ENCODE assay signal across 27 cellular contexts in the genomic region with DNA sequence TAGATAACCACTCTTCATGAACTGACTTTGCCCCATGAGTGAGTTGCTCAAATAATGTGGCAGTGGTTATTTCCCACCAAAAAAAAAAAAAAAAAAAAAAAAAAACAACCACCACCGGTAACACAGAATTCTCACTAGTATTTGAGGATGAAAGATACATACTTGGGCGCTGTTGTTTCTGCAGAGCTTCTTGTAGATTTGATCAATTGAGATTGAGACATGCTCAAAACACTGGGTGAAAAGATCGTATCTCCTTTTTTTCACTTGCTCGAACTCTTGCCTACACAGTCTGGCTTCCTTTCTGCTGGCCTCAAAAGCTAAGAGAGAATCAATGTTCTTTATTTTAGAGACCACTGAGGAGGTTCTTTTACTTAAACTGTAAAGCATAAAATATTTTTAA. TPM values are rescaled to one million over a fixed set of nuclear protein-coding genes. Genes with fewer than 3 reads are reported as not detected.
DNase-seq lines count a peak whose midpoint lies in the region; ATAC-seq and TF ChIP-seq lines count a peak whose summit lies in the region.
"Had no signal": no experiment of that assay in that cellular context is flagged by ENCODE, and none has a peak within 500 bp of the region (broad histone marks: within the 10 kb centered on the region; RNA-seq: fewer than 3 reads in every experiment).

No MANE protein-coding gene starts in this region.

- CTCF ChIA-PET in T-cell (lab: Charles Lee) = no interaction called here
- CTCF ChIA-PET in naive thymus-derived CD4-positive, alpha-beta T cell (lab: Charles Lee) = interaction anchor here (0.6 kb wide), 1 partner anchor 18 kb away, joined by 3 read pairs; no protein-coding TSS in a partner anchor

- peaks cover 5% of the 10 kb centered on the region for H3K36me3 Mint-ChIP-seq in activated naive CD8-positive, alpha-beta T cell
- no peaks in the 10 kb centered on the region for H3K36me3 Mint-ChIP-seq in activated naive CD8-positive, alpha-beta T cell treated with anti-CD3 and anti-CD28 coated beads for 36 hours
- no peaks in the 10 kb centered on the region for H3K36me3 Mint-ChIP-seq in T-cell
- H3K36me3 Mint-ChIP-seq in naive thymus-derived CD4-positive, alpha-beta T cell = peaks cover 0 to 9% (median 0%) of the 10 kb centered on the region in 5 donors
- H3K36me3 Mint-ChIP-seq: CD8-positive, alpha-beta memory T cell had no signal

- H3K4me3 Mint-ChIP-seq in activated naive CD8-positive, alpha-beta T cell = no peak overlapping the region
- no peak overlapping the region for H3K4me3 Mint-ChIP-seq in activated naive CD8-positive, alpha-beta T cell treated with anti-CD3 and anti-CD28 coated beads for 36 hours
- no peak overlapping the region for H3K4me3 Mint-ChIP-seq in T-cell
- peak overlapping the region in 6 of 10 donors; percentile 4 to 76 (median 48) for H3K4me3 Mint-ChIP-seq in naive thymus-derived CD4-positive, alpha-beta T cell
- H3K4me3 Mint-ChIP-seq: CD14-positive monocyte; CD4-positive, CD25-positive, alpha-beta regulatory T cell; CD8-positive, alpha-beta memory T cell had no signal

- H3K27ac ChIP-seq in naive thymus-derived CD4-positive, alpha-beta T cell (ENCODE audit: low read depth, low read length) = no peak overlapping the region
- H3K27ac ChIP-seq in right atrium auricular region = no peak overlapping the region
- H3K27ac ChIP-seq: BLaER1 had no signal

- H3K9me3 ChIP-seq in naive thymus-derived CD4-positive, alpha-beta T cell (ENCODE audit: control insufficient read depth in 2 of 3, low read length in 3 of 3) = no peaks in the 10 kb centered on the region
- H3K9me3 ChIP-seq in right atrium auricular region = no peaks in the 10 kb centered on the region
- H3K9me3 ChIP-seq: BE2C, BLaER1 had no signal

- no peak for DNase-seq in activated naive CD8-positive, alpha-beta T cell treated with anti-CD3 and anti-CD28 coated beads for 36 hours
- DNase-seq in T-cell (no peak), GM03348 (ENCODE audit: low spot score) (no peak), right atrium auricular region (ENCODE audit: low spot score) (no peak)
- peak in 6 of 9 donors; percentile 9 to 46 (median 38) for DNase-seq in naive thymus-derived CD4-positive, alpha-beta T cell
- no peak for DNase-seq in stimulated activated CD4-positive, alpha-beta T cell treated with anti-CD3 and anti-CD28 coated beads, Interleukin-4, amount 100 ng/mL, for 24 hours
- DNase-seq: 8988T; ACHN; BE2C; C1 segment of cervical spinal cord; CD8-positive, alpha-beta memory T cell; COR-L47; DMS 273 treated with DMSO at 0.1 percent for 48 hours; DMS153; DMS53; DMS79; DND-41; EL; GDM1 had no signal

- no peaks in the 10 kb centered on the region for H3K27me3 Mint-ChIP-seq in activated naive CD8-positive, alpha-beta T cell
- no peaks in the 10 kb centered on the region for H3K27me3 Mint-ChIP-seq in activated naive CD8-positive, alpha-beta T cell treated with anti-CD3 and anti-CD28 coated beads for 36 hours
- no peaks in the 10 kb centered on the region for H3K27me3 Mint-ChIP-seq in T-cell
- H3K27me3 Mint-ChIP-seq in naive thymus-derived CD4-positive, alpha-beta T cell = no peaks in the 10 kb centered on the region
- H3K27me3 Mint-ChIP-seq: CD4-positive, CD25-positive, alpha-beta regulatory T cell; CD8-positive, alpha-beta memory T cell had no signal

- POLR2A ChIA-PET in T-cell (lab: Charles Lee) = interaction anchor here in 1 of 2 donors (0.6 to 0.7 kb wide), 2 partner anchors 11 to 20 kb away, joined by 3 read pairs; no protein-coding TSS in a partner anchor
- POLR2A ChIA-PET in naive thymus-derived CD4-positive, alpha-beta T cell (lab: Charles Lee) = interaction anchor here (0.6 to 1.1 kb wide), 5 partner anchors 13 to 46 kb away, joined by 3 to 7 read pairs (median 3); no protein-coding TSS in a partner anchor

- peak in 3 of 4 experiments; percentile 31 to 74 (median 45) for ATAC-seq in T-cell (replicated peaks in 1 of 4)
- ATAC-seq in naive thymus-derived CD4-positive, alpha-beta T cell = no peak

- peak overlapping the region; percentile 58 for H3K27ac Mint-ChIP-seq in activated naive CD8-positive, alpha-beta T cell
- no peak overlapping the region for H3K27ac Mint-ChIP-seq in activated naive CD8-positive, alpha-beta T cell treated with anti-CD3 and anti-CD28 coated beads for 36 hours
- no peak overlapping the region for H3K27ac Mint-ChIP-seq in T-cell
- H3K27ac Mint-ChIP-seq in naive thymus-derived CD4-positive, alpha-beta T cell = peak overlapping the region in 8 of 9 donors; percentile 21 to 79 (median 65)
- H3K27ac Mint-ChIP-seq: CD14-positive monocyte; CD8-positive, alpha-beta memory T cell had no signal

- H3K4me1 ChIP-seq in naive thymus-derived CD4-positive, alpha-beta T cell (ENCODE audit: control insufficient read depth in 2 of 2, insufficient read depth in 2 of 2, low read length in 2 of 2) = peaks cover 0 to 4% of the 10 kb centered on the region in 2 donors
- H3K4me1 ChIP-seq in right atrium auricular region = no peaks in the 10 kb centered on the region
- H3K4me1 ChIP-seq: BE2C, BLaER1 had no signal

- H3K27me3 ChIP-seq in naive thymus-derived CD4-positive, alpha-beta T cell (ENCODE audit: control insufficient read depth in 2 of 2, insufficient read depth in 2 of 2, low read length in 2 of 2) = no peaks in the 10 kb centered on the region
- H3K27me3 ChIP-seq in right atrium auricular region = no peaks in the 10 kb centered on the region
- H3K27me3 ChIP-seq: BE2C, BLaER1 had no signal

- intact Hi-C loops in naive thymus-derived CD4-positive, alpha-beta T cell (cut with micrococcal nuclease) = no loop called here

- no peak overlapping the region for H3K4me3 ChIP-seq in naive thymus-derived CD4-positive, alpha-beta T cell (ENCODE audit: low read length)
- H3K4me3 ChIP-seq in right atrium auricular region = no peak overlapping the region
- H3K4me3 ChIP-seq: BLaER1 had no signal

- H3K9me3 Mint-ChIP-seq in activated naive CD8-positive, alpha-beta T cell (ENCODE audit: low read depth) = no peaks in the 10 kb centered on the region
- H3K9me3 Mint-ChIP-seq in activated naive CD8-positive, alpha-beta T cell treated with anti-CD3 and anti-CD28 coated beads for 36 hours = no peaks in the 10 kb centered on the region
- no peaks in the 10 kb centered on the region for H3K9me3 Mint-ChIP-seq in T-cell
- H3K9me3 Mint-ChIP-seq in naive thymus-derived CD4-positive, alpha-beta T cell = peaks cover 0 to 2% (median 0%) of the 10 kb centered on the region in 11 donors
- H3K9me3 Mint-ChIP-seq: CD14-positive monocyte; CD4-positive, CD25-positive, alpha-beta regulatory T cell; CD8-positive, alpha-beta memory T cell had no signal

- peaks cover 12% of the 10 kb centered on the region for H3K4me1 Mint-ChIP-seq in activated naive CD8-positive, alpha-beta T cell (ENCODE audit: low read depth)
- H3K4me1 Mint-ChIP-seq in activated naive CD8-positive, alpha-beta T cell treated with anti-CD3 and anti-CD28 coated beads for 36 hours = peaks cover 2% of the 10 kb centered on the region
- H3K4me1 Mint-ChIP-seq in T-cell = peaks cover 9 to 22% (median 16%) of the 10 kb centered on the region in 3 donors
- H3K4me1 Mint-ChIP-seq in naive thymus-derived CD4-positive, alpha-beta T cell = peaks cover 0 to 58% (median 35%) of the 10 kb centered on the region in 7 donors
- H3K4me1 Mint-ChIP-seq: CD8-positive, alpha-beta memory T cell had no signal

- no peaks in the 10 kb centered on the region for H3K36me3 ChIP-seq in naive thymus-derived CD4-positive, alpha-beta T cell (ENCODE audit: control insufficient read depth in 2 of 3, insufficient read depth in 3 of 3, low read length in 3 of 3)
- H3K36me3 ChIP-seq in right atrium auricular region = no peaks in the 10 kb centered on the region
- H3K36me3 ChIP-seq: BE2C, BLaER1 had no signal

- no peak for TF ChIP-seq CTCF in right atrium auricular region (IDR thresholded peaks at IDR 0.05)

RNA-seq across cellular contexts. Expression of a gene that starts 44.1 kb away (rescaled TPM):
- total RNA-seq in activated naive CD8-positive, alpha-beta T cell treated with anti-CD3 and anti-CD28 coated beads for 36 hours = 10 to 100 TPM; 25.4 to 26.4 TPM
- total RNA-seq in T-cell (100 to 1,000 TPM in 4 of 5 donors, 10 to 100 TPM in 1; 53.5 to 394 (median 154) TPM), right atrium auricular region (10 to 100 TPM; 11.6 to 12.4 TPM)
- total RNA-seq in naive thymus-derived CD4-positive, alpha-beta T cell = 100 to 1,000 TPM in 4 of 5 experiments, 10 to 100 TPM in 1; 61.3 to 216 (median 111) TPM
- polyA plus RNA-seq in naive thymus-derived CD4-positive, alpha-beta T cell = 10 to 100 TPM; 54.0 to 81.6 TPM

RNA-seq across cellular contexts. Expression of a gene that starts 59.6 kb away (rescaled TPM):
- 1 to 10 TPM; 2.1 TPM for total RNA-seq in activated naive CD8-positive, alpha-beta T cell treated with anti-CD3 and anti-CD28 coated beads for 36 hours
- total RNA-seq in T-cell (under 1 TPM in 3 of 5 donors, not detected in 2; 0.06 to 0.12 (median 0.06) TPM), right atrium auricular region (not detected)
- under 1 TPM in 2 of 5 experiments, not detected in 3; 0.11 to 0.70 TPM for total RNA-seq in naive thymus-derived CD4-positive, alpha-beta T cell
- polyA plus RNA-seq in naive thymus-derived CD4-positive, alpha-beta T cell = not detected
- total RNA-seq: A673; CD4-positive, CD25-positive, alpha-beta regulatory T cell; Daoy; G401 had no signal
- polyA plus RNA-seq: AG04450; CD14-positive monocyte; CD4-positive, CD25-positive, alpha-beta regulatory T cell; CD8-positive, alpha-beta memory T cell had no signal

RNA-seq across cellular contexts. Expression of a gene that starts 59.7 kb away (rescaled TPM):
- 1 to 10 TPM; 8.2 to 9.2 TPM for total RNA-seq in activated naive CD8-positive, alpha-beta T cell treated with anti-CD3 and anti-CD28 coated beads for 36 hours
- total RNA-seq in T-cell = under 1 TPM in 3 of 5 donors, not detected in 2; 0.61 to 0.89 (median 0.78) TPM
- 1 to 10 TPM in 2 of 5 experiments, under 1 TPM in 1, not detected in 2; 0.59 to 9.5 (median 1.4) TPM for total RNA-seq in naive thymus-derived CD4-positive, alpha-beta T cell
- not detected for polyA plus RNA-seq in naive thymus-derived CD4-positive, alpha-beta T cell
- total RNA-seq in right atrium auricular region = not detected
- polyA plus RNA-seq: CD14-positive monocyte had no signal

Comparison
In these comparisons a context has a peak if more than half of its experiments do, and no peak if none do; other contexts are left out.
1. H3K27ac Mint-ChIP-seq: peak in activated naive CD8-positive, alpha-beta T cell (single experiment) and naive thymus-derived CD4-positive, alpha-beta T cell (8 of 9); none in activated naive CD8-positive, alpha-beta T cell treated with anti-CD3 and anti-CD28 coated beads for 36 hours (single experiment) and T-cell (0 of 2).
2. H3K4me3 Mint-ChIP-seq: peak in naive thymus-derived CD4-positive, alpha-beta T cell (6 of 10); none in activated naive CD8-positive, alpha-beta T cell (single experiment), activated naive CD8-positive, alpha-beta T cell treated with anti-CD3 and anti-CD28 coated beads for 36 hours (single experiment) and T-cell (0 of 3).
3. DNase-seq: peak in naive thymus-derived CD4-positive, alpha-beta T cell (6 of 9); none in activated naive CD8-positive, alpha-beta T cell treated with anti-CD3 and anti-CD28 coated beads for 36 hours (single experiment), T-cell (0 of 34), stimulated activated CD4-positive, alpha-beta T cell treated with anti-CD3 and anti-CD28 coated beads, Interleukin-4, amount 100 ng/mL, for 24 hours (single experiment), GM03348 (single experiment) and right atrium auricular region (single experiment).